15 cellular contexts compared by ENCODE assay signal in the genomic region with DNA sequence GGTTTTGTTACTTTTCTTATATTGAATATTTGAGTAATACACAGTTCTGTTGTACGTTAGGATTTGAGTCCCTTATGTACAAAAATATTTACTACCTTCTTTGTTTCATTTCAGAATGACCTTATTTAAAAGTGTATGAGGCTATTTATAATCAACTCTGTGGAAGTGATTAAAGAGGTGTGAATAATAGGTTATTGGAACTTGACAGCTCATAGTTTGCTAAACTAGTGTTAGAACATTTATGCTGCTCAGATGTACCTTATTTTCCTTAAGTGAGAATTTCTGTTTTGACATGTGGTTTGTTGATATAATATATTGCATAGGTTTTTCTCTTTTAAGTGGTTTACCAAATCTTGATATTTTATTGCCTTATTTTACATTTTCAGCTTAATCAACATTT.
DNase-seq lines count a peak whose midpoint lies in the region; ATAC-seq, FAIRE-seq and TF ChIP-seq lines count a peak whose summit lies in the region.
"Had no signal": no experiment of that assay in that cellular context is flagged by ENCODE, and none has a peak within 500 bp of the region (broad histone marks: within the 10 kb centered on the region; RNA-seq: fewer than 3 reads in every experiment).

No MANE protein-coding gene starts in this region.

- DNase-seq in heart right ventricle: no peak
- DNase-seq in left cardiac atrium: no peak
- no peak for DNase-seq in D721Med (ENCODE audit: insufficient read length, low spot score)
- DNase-seq in astrocyte (ENCODE audit: low read depth): no peak
- DNase-seq in gastrocnemius medialis: no peak
- no peak for DNase-seq in substantia nigra (lab: John Stamatoyannopoulos, UW)
- no peak for DNase-seq in esophagus squamous epithelium (lab: John Stamatoyannopoulos, UW)
- DNase-seq: CD8-positive, alpha-beta T cell; COR-L47; DND-41; GDM1 had no signal

- H3K9me3 ChIP-seq in heart right ventricle (peaks cover 0 to 17% (median 0%) of the 10 kb centered on the region in 11 donors), astrocyte (ENCODE audit: insufficient read depth, low read depth, low read length) (no peaks in the 10 kb centered on the region), gastrocnemius medialis (no peaks in the 10 kb centered on the region), esophagus squamous epithelium (no peaks in the 10 kb centered on the region)

- no peak for ATAC-seq in heart right ventricle
- no peak for ATAC-seq in left cardiac atrium
- no peak for ATAC-seq in gastrocnemius medialis
- ATAC-seq: CD8-positive, alpha-beta T cell; HCT116 had no signal

- H3K27ac ChIP-seq in heart right ventricle (peak overlapping the region in 7 of 10 donors; percentile 2 to 75 (median 62)), astrocyte (ENCODE audit: low read depth, low read length) (no peak overlapping the region), gastrocnemius medialis (peak overlapping the region in 3 of 4 donors; percentile 55 to 80 (median 76)), substantia nigra (ENCODE audit: low read depth, low read length, poor library complexity, severe bottlenecking) (no peak overlapping the region), esophagus squamous epithelium (peak overlapping the region in 1 of 4 donors; percentile 8)
- H3K27ac ChIP-seq: HL-60 had no signal

- H3K4me2 ChIP-seq in astrocyte (ENCODE audit: low read length): no peak overlapping the region

- TF ChIP-seq POLR2A in gastrocnemius medialis (IDR thresholded peaks at IDR 0.05): no peak
- TF ChIP-seq POLR2A in esophagus squamous epithelium (IDR thresholded peaks at IDR 0.05): no peak

- TF ChIP-seq CTCF in heart right ventricle (IDR thresholded peaks at IDR 0.05): no peak
- no peak for TF ChIP-seq CTCF in D721Med (IDR thresholded peaks at IDR 0.05; ENCODE audit: insufficient read depth, missing control alignments)
- TF ChIP-seq CTCF in astrocyte (IDR thresholded peaks at IDR 0.05; ENCODE audit: insufficient read depth, low read depth, low read length): no peak
- no peak for TF ChIP-seq CTCF in gastrocnemius medialis (IDR thresholded peaks at IDR 0.05 in 4 of 5, conservative IDR thresholded peaks at IDR 0.05 in 1 of 5)
- TF ChIP-seq CTCF in esophagus squamous epithelium (IDR thresholded peaks at IDR 0.05): no peak

- no peaks in the 10 kb centered on the region for H3K36me3 ChIP-seq in heart right ventricle
- no peaks in the 10 kb centered on the region for H3K36me3 ChIP-seq in astrocyte (ENCODE audit: insufficient read depth, low read length)
- no peaks in the 10 kb centered on the region for H3K36me3 ChIP-seq in gastrocnemius medialis
- no peaks in the 10 kb centered on the region for H3K36me3 ChIP-seq in esophagus squamous epithelium

- H2AFZ ChIP-seq in astrocyte (ENCODE audit: low read depth, low read length): no peak overlapping the region

- in situ Hi-C loops in gastrocnemius medialis (cut with MboI; ENCODE audit: low sequenced_read_pairs in 4 of 4): no loop called here

- no peaks in the 10 kb centered on the region for H3K27me3 Mint-ChIP-seq in astrocyte (ENCODE audit: low read depth, unreplicated experiment)

- H4K20me1 ChIP-seq in astrocyte (ENCODE audit: insufficient read depth, low read length): peaks cover 58% of the 10 kb centered on the region

- intact Hi-C loops in heart right ventricle (cut with DNase I): no loop called here
- intact Hi-C loops in left cardiac atrium (cut with DNase I): no loop called here
- intact Hi-C loops in gastrocnemius medialis (cut with DNase I; ENCODE audit: low total_unique reads): no loop called here
- intact Hi-C loops in esophagus squamous epithelium (cut with DNase I): no loop called here

- H3K79me2 ChIP-seq in astrocyte (ENCODE audit: insufficient read depth, low read length): peaks cover 98% of the 10 kb centered on the region

- H3K36me3 Mint-ChIP-seq in astrocyte (ENCODE audit: low read depth, unreplicated experiment): peaks cover 9% of the 10 kb centered on the region
- H3K36me3 Mint-ChIP-seq: CD14-positive monocyte had no signal

- no peak overlapping the region for H3K4me3 ChIP-seq in heart right ventricle
- H3K4me3 ChIP-seq in astrocyte (ENCODE audit: insufficient read depth, low read depth, low read length): no peak overlapping the region
- no peak overlapping the region for H3K4me3 ChIP-seq in gastrocnemius medialis
- no peak overlapping the region for H3K4me3 ChIP-seq in esophagus squamous epithelium

- H3K9me3 Mint-ChIP-seq in astrocyte (ENCODE audit: unreplicated experiment): peaks cover 5% of the 10 kb centered on the region

- no peaks in the 10 kb centered on the region for H3K27me3 ChIP-seq in heart right ventricle
- no peaks in the 10 kb centered on the region for H3K27me3 ChIP-seq in astrocyte (ENCODE audit: insufficient read depth, low read length)
- no peaks in the 10 kb centered on the region for H3K27me3 ChIP-seq in gastrocnemius medialis
- no peaks in the 10 kb centered on the region for H3K27me3 ChIP-seq in esophagus squamous epithelium

- H3K4me1 ChIP-seq in heart right ventricle (peaks cover 8 to 81% (median 70%) of the 10 kb centered on the region in 9 donors), astrocyte (ENCODE audit: insufficient read depth, low read length) (peaks cover 22% of the 10 kb centered on the region), gastrocnemius medialis (peaks cover 66 to 73% of the 10 kb centered on the region in 2 donors), esophagus squamous epithelium (peaks cover 0 to 10% (median 0%) of the 10 kb centered on the region in 3 donors)

- WGBS in heart right ventricle, 2 donors: 36% methylated on average over 1 of the region's 1 CpG
- 53 to 84% methylated on average over 1 of the region's 1 CpG for WGBS in esophagus squamous epithelium, 2 donors

- no peak overlapping the region for H3K9ac ChIP-seq in astrocyte (ENCODE audit: low read length)

- no peak overlapping the region for H3K4me3 Mint-ChIP-seq in astrocyte (ENCODE audit: unreplicated experiment)
- H3K4me3 Mint-ChIP-seq: CD14-positive monocyte; CD8-positive, alpha-beta T cell had no signal

- no peak overlapping the region for H3K27ac Mint-ChIP-seq in astrocyte (ENCODE audit: unreplicated experiment)
- H3K27ac Mint-ChIP-seq: CD14-positive monocyte; CD8-positive, alpha-beta T cell had no signal

- H3K4me1 Mint-ChIP-seq in astrocyte (ENCODE audit: low read depth, unreplicated experiment): peaks cover 33% of the 10 kb centered on the region
- H3K4me1 Mint-ChIP-seq: CD14-positive monocyte had no signal

- FAIRE-seq in D721Med (lab: Jason Lieb, UNC) (peak; percentile 35), astrocyte (lab: Jason Lieb, UNC) (peak; percentile 39)
- FAIRE-seq: A204.1 had no signal

Comparison
In these comparisons a context has a peak if more than half of its experiments do, and no peak if none do; other contexts are left out.
1. H3K27ac ChIP-seq: peak in heart right ventricle (7 of 10) and gastrocnemius medialis (3 of 4); none in astrocyte (single experiment) and substantia nigra (single experiment).